ENCODE assay signal across 24 cellular contexts in the genomic region with DNA sequence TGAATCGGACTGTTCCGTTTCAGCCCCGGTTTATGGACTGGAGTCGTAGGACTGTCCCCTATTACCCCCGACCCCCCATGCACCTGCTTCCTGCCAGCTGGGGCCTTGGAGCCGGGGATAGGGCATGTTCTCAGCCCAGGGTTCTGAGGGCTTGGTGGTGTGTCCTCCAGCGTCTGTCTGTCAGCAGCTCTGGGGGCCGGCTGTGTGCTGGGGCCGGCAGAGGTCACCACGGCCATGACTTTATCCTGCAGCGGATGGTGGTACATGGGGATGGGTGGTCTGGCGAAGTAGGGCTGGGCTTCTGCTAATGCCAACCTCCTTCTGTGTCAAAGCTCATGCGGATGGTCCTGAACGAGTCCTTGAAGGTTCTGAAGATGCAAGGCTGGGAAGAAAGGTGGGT.
"Had no signal": no experiment of that assay in that cellular context is flagged by ENCODE, and none has a peak within 500 bp of the region (broad histone marks: within the 10 kb centered on the region; RNA-seq: fewer than 3 reads in every experiment).

No MANE protein-coding gene starts in this region.

- H3K27me3 Mint-ChIP-seq: dendritic cell treated with granulocyte-macrophage colony-stimulating factor and Interleukin-4, amounts not matched to agents 40 ng/mL and 50 ng/mL, for 4 days; memory B cell; stimulated activated memory B cell treated with anti-CD40 and anti-IgM and Interleukin-4, amounts not matched to agents 10 μg/mL and 1 μg/mL and 100 μg/mL, for 72 hours; stimulated activated naive CD8-positive, alpha-beta T cell treated with anti-CD3 and anti-CD28 coated beads, Interleukin-15, Interleukin-2, amounts not matched to agents 100 ng/mL and 50 ng/mL, for 24 hours had no signal

- H3K27ac Mint-ChIP-seq: dendritic cell treated with granulocyte-macrophage colony-stimulating factor and Interleukin-4, amounts not matched to agents 40 ng/mL and 50 ng/mL, for 4 days; endodermal cell; memory B cell; natural killer cell; stimulated activated memory B cell treated with anti-CD40 and anti-IgM and Interleukin-4, amounts not matched to agents 10 μg/mL and 1 μg/mL and 100 μg/mL, for 72 hours; stimulated activated naive CD8-positive, alpha-beta T cell treated with anti-CD3 and anti-CD28 coated beads, Interleukin-15, Interleukin-2, amounts not matched to agents 100 ng/mL and 50 ng/mL, for 24 hours had no signal

- H3K36me3 Mint-ChIP-seq: natural killer cell had no signal

- ATAC-seq: foreskin keratinocyte; gastroesophageal sphincter; heart right ventricle; left ventricle myocardium superior; lower lobe of right lung; natural killer cell; stimulated activated memory B cell treated with anti-CD40 and anti-IgM and Interleukin-4, amounts not matched to agents 10 μg/mL and 1 μg/mL and 100 μg/mL, for 72 hours had no signal

- H3K27me3 ChIP-seq: colonic mucosa, esophagus muscularis mucosa, foreskin keratinocyte, gastroesophageal sphincter, heart right ventricle, right atrium auricular region, sigmoid colon, tibial nerve, upper lobe of left lung had no signal

- H3K4me3 Mint-ChIP-seq: dendritic cell treated with granulocyte-macrophage colony-stimulating factor and Interleukin-4, amounts not matched to agents 40 ng/mL and 50 ng/mL, for 4 days; endodermal cell; memory B cell; natural killer cell; stimulated activated memory B cell treated with anti-CD40 and anti-IgM and Interleukin-4, amounts not matched to agents 10 μg/mL and 1 μg/mL and 100 μg/mL, for 72 hours; stimulated activated naive CD8-positive, alpha-beta T cell treated with anti-CD3 and anti-CD28 coated beads, Interleukin-15, Interleukin-2, amounts not matched to agents 100 ng/mL and 50 ng/mL, for 24 hours had no signal

- H3K9me3 Mint-ChIP-seq: dendritic cell treated with granulocyte-macrophage colony-stimulating factor and Interleukin-4, amounts not matched to agents 40 ng/mL and 50 ng/mL, for 4 days; endodermal cell; memory B cell; natural killer cell; stimulated activated memory B cell treated with anti-CD40 and anti-IgM and Interleukin-4, amounts not matched to agents 10 μg/mL and 1 μg/mL and 100 μg/mL, for 72 hours; stimulated activated naive CD8-positive, alpha-beta T cell treated with anti-CD3 and anti-CD28 coated beads, Interleukin-15, Interleukin-2, amounts not matched to agents 100 ng/mL and 50 ng/mL, for 24 hours had no signal

- H3K27ac ChIP-seq: colonic mucosa, esophagus muscularis mucosa, foreskin keratinocyte, gastroesophageal sphincter, heart right ventricle, lower lobe of right lung, prostate gland, right atrium auricular region, sigmoid colon, thoracic aorta, tibial nerve, upper lobe of left lung had no signal

- DNase-seq: colonic mucosa; effector CD8-positive, alpha-beta T cell; endodermal cell; foreskin keratinocyte; heart right ventricle; hippocampal formation; kidney glomerular epithelial cell; left ventricle myocardium superior; lower lobe of right lung; natural killer cell; nucleus accumbens; sigmoid colon; stimulated activated CD4-positive, alpha-beta T cell treated with anti-CD3 and anti-CD28 coated beads, Interleukin-4, amount 100 ng/mL, for 4 hours had no signal

- H3K4me1 ChIP-seq: foreskin keratinocyte had no signal

- H3K4me3 ChIP-seq: colonic mucosa, esophagus muscularis mucosa, gastroesophageal sphincter, heart right ventricle, lower lobe of right lung, prostate gland, right atrium auricular region, sigmoid colon, thoracic aorta, tibial nerve, upper lobe of left lung had no signal

- H3K9me3 ChIP-seq: colonic mucosa, esophagus muscularis mucosa, gastroesophageal sphincter, heart right ventricle, lower lobe of right lung, prostate gland, right atrium auricular region, sigmoid colon, thoracic aorta, tibial nerve, upper lobe of left lung had no signal
